In the genomic region with DNA sequence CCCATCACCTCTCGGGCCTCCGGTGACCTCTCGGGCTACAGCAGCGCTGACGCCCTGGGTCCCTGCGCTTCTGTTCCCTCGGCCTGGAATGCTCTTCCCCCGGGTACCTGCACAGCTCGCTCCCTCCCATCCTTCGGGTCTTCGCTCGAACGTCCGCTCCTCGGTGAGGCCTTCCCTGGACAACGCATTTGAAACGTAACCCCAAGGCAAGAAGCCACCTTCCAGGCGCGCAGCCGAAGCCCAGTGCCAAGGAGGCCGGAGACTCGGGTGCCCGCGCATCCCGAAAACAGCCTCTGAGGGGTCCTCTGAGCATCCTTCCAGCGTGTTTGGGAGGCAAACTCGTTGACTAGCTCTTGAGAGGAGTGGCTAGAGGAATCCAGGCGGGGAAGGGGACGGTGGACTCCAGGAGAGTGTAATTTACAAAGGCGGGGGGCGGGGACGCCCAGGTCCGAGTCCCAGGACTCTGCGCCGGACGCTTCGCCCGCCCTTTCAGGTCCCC, we compare ENCODE assay signal across 8 cellular contexts.
DNase-seq lines count a peak whose midpoint lies in the region; ATAC-seq and TF ChIP-seq lines count a peak whose summit lies in the region.

No MANE protein-coding gene starts in this region.

- H3K36me3 ChIP-seq in colonic mucosa = no peaks in the 10 kb centered on the region
- H3K36me3 ChIP-seq in mesendoderm (ENCODE audit: control insufficient read depth, insufficient read depth, low read length) = no peaks in the 10 kb centered on the region
- no peaks in the 10 kb centered on the region for H3K36me3 ChIP-seq in aorta (ENCODE audit: control insufficient read depth in 1 of 2, insufficient read depth in 2 of 2, low read length in 1 of 2)

- peak; percentile 9 to 19 for DNase-seq in stimulated activated CD4-positive, alpha-beta T cell treated with anti-CD3 and anti-CD28 coated beads, Interleukin-2, amount 100 ng/mL, for 24 hours
- no peak for DNase-seq in stimulated activated CD4-positive, alpha-beta T cell treated with anti-CD3 and anti-CD28 coated beads, Interleukin-1b, Interleukin-23, amount 100 ng/mL, for 48 hours
- DNase-seq in colonic mucosa = no peak
- DNase-seq in mesendoderm = peak; percentile 91
- no peak for DNase-seq in aorta
- no peak for DNase-seq in NOMO-1 treated with DMSO at 0.1 percent for 48 hours (lab: John Stamatoyannopoulos, UW; ENCODE audit: unreplicated experiment)
- DNase-seq in germinal center (ENCODE audit: low spot score) = no peak

- H3K18ac ChIP-seq in mesendoderm (ENCODE audit: low read length) = peak overlapping the region; percentile 75

- no peak overlapping the region for H4K8ac ChIP-seq in mesendoderm (ENCODE audit: low read depth, low read length)

- H3K4ac ChIP-seq in mesendoderm (ENCODE audit: low read depth, low read length) = peak overlapping the region; percentile 9

- H2BK15ac ChIP-seq in mesendoderm (replicated peaks; ENCODE audit: low read depth) = peak overlapping the region; percentile 21

- ATAC-seq in aorta (ENCODE audit: low FRiP score) = peak; percentile 24
- ATAC-seq in HG03025 (IDR thresholded peaks at IDR 0.05; ENCODE audit: low FRiP score, unreplicated experiment) = no peak

- H3K27ac ChIP-seq in colonic mucosa (no peak overlapping the region), mesendoderm (ENCODE audit: low read depth, low read length) (peak overlapping the region; percentile 38), aorta (ENCODE audit: low read depth in 1 of 2, low read length in 2 of 2) (no peak overlapping the region)

- H3K4me1 ChIP-seq in colonic mucosa = peaks cover 9% of the 10 kb centered on the region
- peaks cover 8% of the 10 kb centered on the region for H3K4me1 ChIP-seq in mesendoderm (ENCODE audit: control insufficient read depth, low read depth, low read length)
- no peaks in the 10 kb centered on the region for H3K4me1 ChIP-seq in aorta (ENCODE audit: control insufficient read depth in 1 of 2, insufficient read depth in 2 of 2, low read length in 2 of 2)

- peak overlapping the region; percentile 28 for H3K4me3 ChIP-seq in colonic mucosa
- peak overlapping the region; percentile 11 for H3K4me3 ChIP-seq in mesendoderm (ENCODE audit: low read length)
- H3K4me3 ChIP-seq in aorta (ENCODE audit: low read length in 2 of 2) = peak overlapping the region in 1 of 2 donors; percentile 11

- no peaks in the 10 kb centered on the region for H3K9me3 ChIP-seq in colonic mucosa
- H3K9me3 ChIP-seq in aorta (ENCODE audit: control insufficient read depth, low read length) = no peaks in the 10 kb centered on the region

- H3K27me3 ChIP-seq in colonic mucosa = peaks cover 26% of the 10 kb centered on the region
- H3K27me3 ChIP-seq in mesendoderm (ENCODE audit: insufficient read depth, low read length, poor library complexity) = peaks cover 20% of the 10 kb centered on the region
- no peaks in the 10 kb centered on the region for H3K27me3 ChIP-seq in aorta (ENCODE audit: control insufficient read depth in 1 of 2, insufficient read depth in 2 of 2, low read length in 1 of 2)

- no peaks in the 10 kb centered on the region for H3K79me1 ChIP-seq in mesendoderm (ENCODE audit: low read length)

- no peak overlapping the region for H2AK5ac ChIP-seq in mesendoderm (ENCODE audit: low read length)

- intact Hi-C loops in colonic mucosa (cut with DNase I) = no loop called here
- intact Hi-C loops in aorta (cut with DNase I) = no loop called here

- no peaks in the 10 kb centered on the region for H3K79me2 ChIP-seq in mesendoderm (ENCODE audit: control insufficient read depth, insufficient read depth, low read length)

- peak overlapping the region; percentile 66 for H3K56ac ChIP-seq in mesendoderm (ENCODE audit: low read length)

- no peak for TF ChIP-seq CTCF in colonic mucosa (IDR thresholded peaks at IDR 0.05)

- H3K4me2 ChIP-seq in mesendoderm (ENCODE audit: low read length) = peak overlapping the region; percentile 22

- H2BK120ac ChIP-seq in mesendoderm (ENCODE audit: low read depth, low read length) = no peak overlapping the region

- no CpG with 5 or more reads among the region's 38 CpGs for WGBS in mesendoderm (ENCODE audit: extremely low coverage, insufficient coverage, low lambda C conversion rate)
- WGBS in aorta, 2 donors = 1% methylated on average over 37 to 38 of the region's 38 CpGs

- no peak overlapping the region for H4K5ac ChIP-seq in mesendoderm (ENCODE audit: low read length)

- no peak overlapping the region for H3K23ac ChIP-seq in mesendoderm (ENCODE audit: low read length)

- H2BK5ac ChIP-seq in mesendoderm (ENCODE audit: low read length) = no peak overlapping the region

- H3K9ac ChIP-seq in colonic mucosa (ENCODE audit: low read depth in 2 of 2, low read length in 2 of 2) = no peak overlapping the region
- peak overlapping the region; percentile 4 for H3K9ac ChIP-seq in mesendoderm (ENCODE audit: low read length)

Comparison
In these comparisons a context has a peak if more than half of its experiments do, and no peak if none do; other contexts are left out.
1. DNase-seq: peak in stimulated activated CD4-positive, alpha-beta T cell treated with anti-CD3 and anti-CD28 coated beads, Interleukin-2, amount 100 ng/mL, for 24 hours (2 of 2) and mesendoderm (single experiment); none in stimulated activated CD4-positive, alpha-beta T cell treated with anti-CD3 and anti-CD28 coated beads, Interleukin-1b, Interleukin-23, amount 100 ng/mL, for 48 hours (single experiment), colonic mucosa (single experiment), aorta (0 of 2), NOMO-1 treated with DMSO at 0.1 percent for 48 hours (single experiment) and germinal center (single experiment).